19 cellular contexts compared by ENCODE assay signal in the genomic region with DNA sequence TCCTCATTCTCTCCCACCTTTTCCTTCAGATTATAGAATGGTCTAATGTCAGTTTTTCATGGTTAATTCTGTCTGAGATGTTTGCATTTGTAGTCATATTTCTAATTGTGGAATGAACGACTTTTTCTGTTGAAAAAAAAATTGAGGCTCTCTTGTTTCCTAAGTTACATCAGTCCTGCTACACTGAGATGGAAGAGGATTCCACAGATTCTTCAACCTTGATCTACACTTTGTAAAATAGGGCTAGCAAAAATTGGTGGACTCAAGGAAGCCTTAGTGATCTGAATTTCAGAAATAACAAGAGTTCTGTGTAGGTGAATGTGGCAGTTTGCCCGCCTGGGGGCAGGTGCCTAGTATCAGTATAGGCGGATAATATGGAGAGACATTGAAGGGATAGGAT. TPM values are rescaled to one million over a fixed set of nuclear protein-coding genes. Genes with fewer than 3 reads are reported as not detected.
DNase-seq lines count a peak whose midpoint lies in the region; ATAC-seq and TF ChIP-seq lines count a peak whose summit lies in the region.
"Had no signal": no experiment of that assay in that cellular context is flagged by ENCODE, and none has a peak within 500 bp of the region (broad histone marks: within the 10 kb centered on the region; RNA-seq: fewer than 3 reads in every experiment).

No MANE protein-coding gene starts in this region.

- no peak for TF ChIP-seq CTCF in HFFc6 (IDR thresholded peaks at IDR 0.05)
- no peak for TF ChIP-seq CTCF in chondrocyte (IDR thresholded peaks at IDR 0.05)
- TF ChIP-seq CTCF in natural killer cell (IDR thresholded peaks at IDR 0.05): no peak

- intact Hi-C loops in natural killer cell (cut with micrococcal nuclease): no loop called here

- peak; percentile 30 for DNase-seq in AG08396 (ENCODE audit: low spot score)
- DNase-seq in HFFc6: no peak
- DNase-seq in chondrocyte (ENCODE audit: low spot score): no peak
- no peak for DNase-seq in natural killer cell
- DNase-seq in MV-4-11 (lab: John Stamatoyannopoulos, UW): no peak
- DNase-seq: Calu3; CD8-positive, alpha-beta T cell; EL; H9; NCI-H1417 treated with DMSO at 0.1 percent for 48 hours; NCI-H187 treated with DMSO at 0.1 percent for 48 hours; NCI-H226; NCI-H524; NCI-H82; OCI-M1; SHP77 had no signal

- peaks cover 37% of the 10 kb centered on the region for H3K36me3 Mint-ChIP-seq in HFFc6 (ENCODE audit: low read depth)
- no peaks in the 10 kb centered on the region for H3K36me3 Mint-ChIP-seq in chondrocyte (ENCODE audit: low read depth)
- H3K36me3 Mint-ChIP-seq in natural killer cell: no peaks in the 10 kb centered on the region

- H3K27ac Mint-ChIP-seq in HFFc6 (peak overlapping the region; percentile 58), chondrocyte (ENCODE audit: unreplicated experiment) (peak overlapping the region; percentile 93), natural killer cell (peak overlapping the region; percentile 39 to 57)
- H3K27ac Mint-ChIP-seq: CD8-positive, alpha-beta T cell; H9 had no signal

- H3K27me3 Mint-ChIP-seq in HFFc6 (ENCODE audit: insufficient read depth) (peaks cover 8% of the 10 kb centered on the region), chondrocyte (ENCODE audit: low read depth) (no peaks in the 10 kb centered on the region), natural killer cell (ENCODE audit: low read depth in 2 of 2) (no peaks in the 10 kb centered on the region)

- H3K4me3 Mint-ChIP-seq in HFFc6 (peak overlapping the region; percentile 4; the same call in 1 of the 2 replicates), chondrocyte (ENCODE audit: unreplicated experiment) (peak overlapping the region; percentile 47), natural killer cell (no peak overlapping the region)
- H3K4me3 Mint-ChIP-seq: CD8-positive, alpha-beta T cell; H9 had no signal

- H3K4me1 Mint-ChIP-seq in HFFc6 (ENCODE audit: low read depth) (peaks cover 72% of the 10 kb centered on the region), chondrocyte (ENCODE audit: low read depth) (peaks cover 33% of the 10 kb centered on the region), natural killer cell (peaks cover 65 to 66% of the 10 kb centered on the region in 2 donors)

- H3K9me3 Mint-ChIP-seq in HFFc6 (no peaks in the 10 kb centered on the region; the same call in 1 of the 2 replicates), chondrocyte (ENCODE audit: low read depth) (peaks cover 3% of the 10 kb centered on the region), natural killer cell (no peaks in the 10 kb centered on the region)
- H3K9me3 Mint-ChIP-seq: CD8-positive, alpha-beta T cell had no signal

- no peak for ATAC-seq in natural killer cell
- ATAC-seq in HG03457 (IDR thresholded peaks at IDR 0.05; ENCODE audit: unreplicated experiment): no peak
- no peak for ATAC-seq in HG03469 (IDR thresholded peaks at IDR 0.05; ENCODE audit: unreplicated experiment)
- ATAC-seq: CD8-positive, alpha-beta T cell; GM12878 had no signal

RNA-seq across cellular contexts. Expression of gene ERBIN, which starts 51.9 kb away (rescaled TPM):
- 100 to 1,000 TPM in 5 of 6 experiments, 10 to 100 TPM in 1; 97.5 to 127 (median 114) TPM for total RNA-seq in HFFc6 (2021; fragmentation: NEBNext Ultra II Directional; extraction: Animal tissue kit (Norgen Biotek cat#: 25700))
- total RNA-seq in chondrocyte (58.6 to 64.3 TPM (median 63.8 TPM) in 3 replicates), natural killer cell (100 to 1,000 TPM; 153 to 171 (median 166) TPM)
